In the genomic region with DNA sequence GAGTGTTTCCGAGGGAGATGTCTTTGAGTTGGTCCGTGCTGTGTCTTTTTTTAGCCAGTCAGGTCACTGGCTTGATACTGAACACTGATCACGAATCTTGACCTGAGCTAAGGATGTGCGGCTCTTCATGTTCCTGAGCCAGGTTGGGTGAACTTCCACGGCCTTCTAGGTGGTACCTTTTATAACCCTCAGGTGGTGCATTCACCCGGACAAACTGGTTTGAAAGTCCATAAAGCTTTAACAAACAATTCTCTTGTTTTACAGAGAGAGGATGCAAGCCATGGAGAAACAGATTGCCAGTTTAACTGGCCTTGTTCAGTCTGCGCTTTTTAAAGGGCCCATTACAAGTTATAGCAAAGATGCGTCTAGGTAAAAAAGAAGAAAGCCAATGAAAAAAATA, we compare ENCODE assay signal across 18 cellular contexts.
DNase-seq lines count a peak whose midpoint lies in the region; FAIRE-seq and TF ChIP-seq lines count a peak whose summit lies in the region.
"Had no signal": no experiment of that assay in that cellular context is flagged by ENCODE, and none has a peak within 500 bp of the region (broad histone marks: within the 10 kb centered on the region; RNA-seq: fewer than 3 reads in every experiment).

No MANE protein-coding gene starts in this region.

- 90% methylated on average over 8 of the region's 8 CpGs; no CpG with 5 or more reads in 1 of the 2 experiments for WGBS in H1 (ENCODE audit: extremely low coverage in 1 of 2, insufficient coverage in 1 of 2, insufficient read length in 1 of 2, insufficient replicate concordance in 2 of 2, low coverage in 1 of 2, low lambda C conversion rate in 2 of 2, missing lambda C conversion rate in 1 of 2), 2 experiments

- no peak overlapping the region for H3K56ac ChIP-seq in H1 (replicated peaks; ENCODE audit: insufficient read length, low read depth, low read length)

- no peak overlapping the region for H3K18ac ChIP-seq in H1 (ENCODE audit: extremely low read depth, low read length)

- no peak for TF ChIP-seq CTCF in C4-2B (conservative IDR thresholded peaks at IDR 0.05)
- TF ChIP-seq CTCF in H1 (IDR thresholded peaks at IDR 0.05; ENCODE audit: control extremely low read depth in 1 of 3, insufficient read depth in 1 of 3, low read depth in 1 of 3, low read length in 3 of 3): no peak
- no peak for TF ChIP-seq CTCF in progenitor cell of endocrine pancreas (IDR thresholded peaks at IDR 0.05; ENCODE audit: unreplicated experiment)
- TF ChIP-seq CTCF in uterus (IDR thresholded peaks at IDR 0.05): no peak
- TF ChIP-seq CTCF in brain microvascular endothelial cell (IDR thresholded peaks at IDR 0.05; ENCODE audit: low read depth, low read length, missing control alignments): no peak

- H3K23ac ChIP-seq in H1 (ENCODE audit: insufficient read length): no peak overlapping the region

- no peak overlapping the region for H2BK120ac ChIP-seq in H1 (replicated peaks; ENCODE audit: low read depth, low read length)

- H3K27me3 ChIP-seq in H1 (replicated peaks in 1 of 4; ENCODE audit: control insufficient read depth in 3 of 4, extremely low read depth in 1 of 4, insufficient read depth in 3 of 4, low read length in 3 of 4): no peaks in the 10 kb centered on the region
- H3K27me3 ChIP-seq in uterus: no peaks in the 10 kb centered on the region
- no peaks in the 10 kb centered on the region for H3K27me3 ChIP-seq in brain microvascular endothelial cell (replicated peaks)

- intact Hi-C loops in uterus (cut with DNase I; ENCODE audit: low total_unique reads): no loop called here

- no peak overlapping the region for H3K4ac ChIP-seq in H1 (replicated peaks; ENCODE audit: insufficient read length, low read depth, low read length)

- POLR2A ChIA-PET in H1 (lab: Charles Lee; ENCODE audit: partially characterized antibody): no interaction called here

- no peak overlapping the region; a peak in 1 of 7 replicates for H3K9ac ChIP-seq in H1 (replicated peaks in 1 of 4; ENCODE audit: extremely low read depth in 1 of 4, low read depth in 3 of 4, low read length in 3 of 4)

- no peaks in the 10 kb centered on the region for H4K20me1 ChIP-seq in H1 (replicated peaks in 1 of 2; ENCODE audit: control insufficient read depth in 1 of 2, insufficient read depth in 2 of 2, low read length in 2 of 2)

- in situ Hi-C loops in brain microvascular endothelial cell (cut with HindIII; ENCODE audit: low pct_ligation_motif_present, low sequenced_read_pairs): no loop called here

- 0 out of 2 replicates have a peak overlapping the region, but pooled peaks have one; percentile 37 for H2BK20ac ChIP-seq in H1 (ENCODE audit: low read length)

- CTCF ChIA-PET in H1 (lab: Charles Lee; ENCODE audit: partially characterized antibody): interaction anchor here (0.6 to 1.3 kb wide), 6 partner anchors 8 to 76 kb away, joined by 3 to 7 read pairs (median 4); no protein-coding TSS in a partner anchor

- H3K36me3 ChIP-seq in H1 (ENCODE audit: control insufficient read depth in 2 of 4, insufficient read depth in 4 of 4, low read length in 3 of 4): no peaks in the 10 kb centered on the region
- H3K36me3 ChIP-seq in uterus: no peaks in the 10 kb centered on the region
- peaks cover 3% of the 10 kb centered on the region for H3K36me3 ChIP-seq in brain microvascular endothelial cell (replicated peaks)
- H3K36me3 ChIP-seq: HAP-1 had no signal

- H3K36me3 Mint-ChIP-seq in progenitor cell of endocrine pancreas (ENCODE audit: insufficient read depth): peaks cover 40% of the 10 kb centered on the region

- H4K91ac ChIP-seq in H1 (replicated peaks; ENCODE audit: insufficient read length, low read length): no peak overlapping the region

- H3K27ac ChIP-seq in C4-2B (peak overlapping the region; percentile 88), H1 (ENCODE audit: low read depth, low read length) (no peak overlapping the region), uterus (no peak overlapping the region), brain microvascular endothelial cell (no peak overlapping the region)
- H3K27ac ChIP-seq: HL-60, SK-N-MC had no signal

- no peaks in the 10 kb centered on the region for H3K79me2 ChIP-seq in H1 (ENCODE audit: control insufficient read depth in 1 of 2, insufficient read depth in 2 of 2, low read length in 2 of 2)

- no peak overlapping the region for H2AK5ac ChIP-seq in H1 (ENCODE audit: low read depth, low read length)

- H3K27ac Mint-ChIP-seq in progenitor cell of endocrine pancreas: peak overlapping the region; percentile 25

- H3K9me3 Mint-ChIP-seq in progenitor cell of endocrine pancreas (ENCODE audit: low read depth): no peaks in the 10 kb centered on the region

- H3K4me1 Mint-ChIP-seq in progenitor cell of endocrine pancreas (ENCODE audit: low read depth): peaks cover 12% of the 10 kb centered on the region

- H3K23me2 ChIP-seq in H1 (ENCODE audit: low read depth, low read length): no peaks in the 10 kb centered on the region

- H3K9me3 ChIP-seq in H1 (ENCODE audit: insufficient read depth in 2 of 2, low read depth in 1 of 2, low read length in 1 of 2) (no peaks in the 10 kb centered on the region), uterus (no peaks in the 10 kb centered on the region)
- H3K9me3 ChIP-seq: HAP-1 had no signal

- H3K79me1 ChIP-seq in H1 (ENCODE audit: low read depth, low read length): no peaks in the 10 kb centered on the region

- TF ChIP-seq EP300 in H1 (IDR thresholded peaks at IDR 0.05; ENCODE audit: borderline replicate concordance in 1 of 2, low read depth in 2 of 2, low read length in 2 of 2): no peak

- no peak overlapping the region for H3K14ac ChIP-seq in H1 (ENCODE audit: insufficient read length)

- H2BK15ac ChIP-seq in H1 (ENCODE audit: low read length): 0 out of 2 replicates have a peak overlapping the region, but pooled peaks have one; percentile 1

- 0 out of 2 replicates have a peak overlapping the region, but pooled peaks have one; percentile 3 for H2BK12ac ChIP-seq in H1 (ENCODE audit: low read depth, low read length)

- H4K8ac ChIP-seq in H1 (ENCODE audit: extremely low read depth, insufficient read depth, low read length): no peak overlapping the region

- H2BK5ac ChIP-seq in H1 (ENCODE audit: low read depth, low read length): no peak overlapping the region; the same call in 1 of the 2 replicates

- FAIRE-seq in H1 (lab: Jason Lieb, UNC): no peak
- FAIRE-seq: GM19239 had no signal

- TF ChIP-seq POLR2A in H1 (IDR thresholded peaks at IDR 0.05; ENCODE audit: control extremely low read depth in 1 of 2, low read depth in 2 of 2, low read length in 2 of 2) (no peak), uterus (IDR thresholded peaks at IDR 0.05) (no peak)

- TF ChIP-seq RAD21 in H1 (IDR thresholded peaks at IDR 0.05 in 1 of 2, conservative IDR thresholded peaks at IDR 0.05 in 1 of 2; ENCODE audit: low read depth in 2 of 2, low read length in 2 of 2): no peak

- no peak overlapping the region for H2AFZ ChIP-seq in H1 (ENCODE audit: low read length)

- DNase-seq in HT-29 (ENCODE audit: low spot score) (peak; percentile 80), H1 (ENCODE audit: low read depth in 1 of 2, low spot score in 2 of 2) (no peak), progenitor cell of endocrine pancreas (ENCODE audit: low spot score, unreplicated experiment) (no peak), uterus (no peak), brain microvascular endothelial cell (no peak), NCI-H146 treated with DMSO at 0.1 percent for 48 hours (lab: John Stamatoyannopoulos, UW; ENCODE audit: unreplicated experiment) (no peak)
- DNase-seq: ACHN, AML-193, MV-4-11, NCI-H1417, NCI-H2029, NCI-H2171, NCI-H446 had no signal

- H3K4me3 ChIP-seq in H1 (ENCODE audit: extremely low read depth in 1 of 4, insufficient read depth in 2 of 4, low read depth in 3 of 4, low read length in 4 of 4): no peak overlapping the region
- no peak overlapping the region for H3K4me3 ChIP-seq in uterus
- no peak overlapping the region for H3K4me3 ChIP-seq in brain microvascular endothelial cell (ENCODE audit: low read depth, low read length)
- H3K4me3 ChIP-seq: HAP-1, SK-N-MC had no signal

- H4K5ac ChIP-seq in H1 (ENCODE audit: insufficient read length, low read depth, low read length): no peak overlapping the region

- no peak overlapping the region for H3K4me2 ChIP-seq in H1 (ENCODE audit: insufficient read depth in 1 of 2, low read depth in 2 of 2, low read length in 2 of 2)

- peaks cover 0 to 9% (median 7%) of the 10 kb centered on the region in 4 experiments; a peak in 6 of 7 replicates for H3K4me1 ChIP-seq in H1 (replicated peaks in 1 of 4; ENCODE audit: control insufficient read depth in 3 of 4, insufficient read depth in 4 of 4, low read length in 3 of 4)
- no peaks in the 10 kb centered on the region for H3K4me1 ChIP-seq in uterus

- H3K27me3 Mint-ChIP-seq in progenitor cell of endocrine pancreas: no peaks in the 10 kb centered on the region

- H3K4me3 Mint-ChIP-seq in progenitor cell of endocrine pancreas (ENCODE audit: low read depth): no peak overlapping the region

TF ChIP-seq in H1, 55 proteins besides CTCF, POLR2A, EP300 and RAD21 (continues in another document):
- TF ChIP-seq, protein P1, sequence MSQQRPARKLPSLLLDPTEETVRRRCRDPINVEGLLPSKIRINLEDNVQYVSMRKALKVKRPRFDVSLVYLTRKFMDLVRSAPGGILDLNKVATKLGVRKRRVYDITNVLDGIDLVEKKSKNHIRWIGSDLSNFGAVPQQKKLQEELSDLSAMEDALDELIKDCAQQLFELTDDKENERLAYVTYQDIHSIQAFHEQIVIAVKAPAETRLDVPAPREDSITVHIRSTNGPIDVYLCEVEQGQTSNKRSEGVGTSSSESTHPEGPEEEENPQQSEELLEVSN (IDR thresholded peaks at IDR 0.05): no peak
- TF ChIP-seq BACH1 (IDR thresholded peaks at IDR 0.05; ENCODE audit: low read length) (no peak), TBP (IDR thresholded peaks at IDR 0.05; ENCODE audit: low read depth, low read length) (no peak), HDAC2 (IDR thresholded peaks at IDR 0.05; ENCODE audit: borderline replicate concordance in 1 of 2, low read depth in 2 of 2, low read length in 2 of 2) (no peak), SP2 (IDR thresholded peaks at IDR 0.05; ENCODE audit: low read length) (no peak), RNF2 (IDR thresholded peaks at IDR 0.05; ENCODE audit: borderline replicate concordance, low read depth, low read length, missing control alignments, poor library complexity, severe bottlenecking) (no peak)
- TF ChIP-seq, protein P2, sequence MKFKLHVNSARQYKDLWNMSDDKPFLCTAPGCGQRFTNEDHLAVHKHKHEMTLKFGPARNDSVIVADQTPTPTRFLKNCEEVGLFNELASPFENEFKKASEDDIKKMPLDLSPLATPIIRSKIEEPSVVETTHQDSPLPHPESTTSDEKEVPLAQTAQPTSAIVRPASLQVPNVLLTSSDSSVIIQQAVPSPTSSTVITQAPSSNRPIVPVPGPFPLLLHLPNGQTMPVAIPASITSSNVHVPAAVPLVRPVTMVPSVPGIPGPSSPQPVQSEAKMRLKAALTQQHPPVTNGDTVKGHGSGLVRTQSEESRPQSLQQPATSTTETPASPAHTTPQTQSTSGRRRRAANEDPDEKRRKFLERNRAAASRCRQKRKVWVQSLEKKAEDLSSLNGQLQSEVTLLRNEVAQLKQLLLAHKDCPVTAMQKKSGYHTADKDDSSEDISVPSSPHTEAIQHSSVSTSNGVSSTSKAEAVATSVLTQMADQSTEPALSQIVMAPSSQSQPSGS (IDR thresholded peaks at IDR 0.05; ENCODE audit: low read length): no peak
